In the genomic region with DNA sequence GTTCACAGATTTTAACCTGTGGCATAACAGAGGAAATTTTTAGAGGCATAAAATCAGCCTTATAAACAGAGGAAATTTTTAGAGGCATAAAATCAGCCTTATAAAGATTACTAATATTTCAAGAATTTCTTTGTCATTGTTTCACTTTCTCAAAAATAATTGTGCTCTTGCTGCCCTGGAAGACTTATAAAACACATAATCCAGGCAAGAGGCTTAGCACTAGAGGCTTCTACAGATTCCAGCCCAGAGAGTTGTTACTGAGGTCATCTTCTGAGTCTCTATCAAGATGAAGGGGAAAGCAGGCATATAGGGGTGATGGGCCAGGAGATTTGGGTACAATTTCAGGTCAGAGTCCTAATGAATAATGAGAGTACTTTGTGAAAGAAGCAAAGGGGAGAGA, we compare ENCODE assay signal across 22 cellular contexts.
"Had no signal": no experiment of that assay in that cellular context is flagged by ENCODE, and none has a peak within 500 bp of the region (broad histone marks: within the 10 kb centered on the region; RNA-seq: fewer than 3 reads in every experiment).

No MANE protein-coding gene starts in this region.

- H3K9me3 Mint-ChIP-seq: activated T-cell treated with anti-CD3 and anti-CD28 coated beads, Interleukin-2, amount 50 U/mL, for 24 hours; activated T-helper 17 cell treated with anti-CD3 and anti-CD28 coated beads, Interleukin-2, amount 50 U/mL, for 72 hours; central memory CD8-positive, alpha-beta T cell; memory B cell had no signal

- ATAC-seq: activated T-helper 17 cell treated with anti-CD3 and anti-CD28 coated beads, Interleukin-2, amount 50 U/mL, for 72 hours; gastroesophageal sphincter; left colon; sciatic nerve; stimulated activated memory B cell treated with anti-CD40 and anti-IgM and Interleukin-4, amounts not matched to agents 10 μg/mL and 1 μg/mL and 100 μg/mL, for 72 hours had no signal

- DNase-seq: activated CD4-positive, alpha-beta T cell treated with anti-CD3 and anti-CD28 coated beads for 1 hour; activated naive CD4-positive, alpha-beta T cell; activated T-cell treated with anti-CD3 and anti-CD28 coated beads, Interleukin-2, amount 50 U/mL, for 24 hours; adrenal gland; head of caudate nucleus; left colon; occipital lobe; posterior cingulate gyrus; stimulated activated CD4-positive, alpha-beta T cell treated with anti-CD3 and anti-CD28 coated beads, Interleukin-15, amount 100 ng/mL, for 24 hours; testis; trophoblast cell had no signal

- H3K27me3 Mint-ChIP-seq: activated T-cell treated with anti-CD3 and anti-CD28 coated beads, Interleukin-2, amount 50 U/mL, for 24 hours; activated T-helper 17 cell treated with anti-CD3 and anti-CD28 coated beads, Interleukin-2, amount 50 U/mL, for 72 hours; central memory CD8-positive, alpha-beta T cell; memory B cell; stimulated activated memory B cell treated with anti-CD40 and anti-IgM and Interleukin-4, amounts not matched to agents 10 μg/mL and 1 μg/mL and 100 μg/mL, for 72 hours had no signal

- H3K27me3 ChIP-seq: adrenal gland, breast epithelium, esophagus muscularis mucosa, gastroesophageal sphincter, testis, vagina had no signal

- H3K4me2 ChIP-seq: smooth muscle cell had no signal

- H3K9me3 ChIP-seq: adrenal gland, breast epithelium, esophagus muscularis mucosa, gastroesophageal sphincter, testis, vagina had no signal

- H3K27ac Mint-ChIP-seq: activated naive CD8-positive, alpha-beta T cell; activated T-cell treated with anti-CD3 and anti-CD28 coated beads, Interleukin-2, amount 50 U/mL, for 24 hours; activated T-helper 17 cell treated with anti-CD3 and anti-CD28 coated beads, Interleukin-2, amount 50 U/mL, for 72 hours; memory B cell; stimulated activated memory B cell treated with anti-CD40 and anti-IgM and Interleukin-4, amounts not matched to agents 10 μg/mL and 1 μg/mL and 100 μg/mL, for 72 hours had no signal

- H3K4me1 ChIP-seq: adrenal gland, breast epithelium, gastroesophageal sphincter, vagina had no signal

- H3K4me3 ChIP-seq: adrenal gland, breast epithelium, esophagus muscularis mucosa, gastroesophageal sphincter, smooth muscle cell, testis, vagina had no signal

- H3K36me3 ChIP-seq: adrenal gland, breast epithelium, esophagus muscularis mucosa, gastroesophageal sphincter, vagina had no signal

- H3K4me3 Mint-ChIP-seq: activated naive CD8-positive, alpha-beta T cell; activated T-cell treated with anti-CD3 and anti-CD28 coated beads, Interleukin-2, amount 50 U/mL, for 24 hours; activated T-helper 17 cell treated with anti-CD3 and anti-CD28 coated beads, Interleukin-2, amount 50 U/mL, for 72 hours; central memory CD8-positive, alpha-beta T cell; memory B cell; stimulated activated memory B cell treated with anti-CD40 and anti-IgM and Interleukin-4, amounts not matched to agents 10 μg/mL and 1 μg/mL and 100 μg/mL, for 72 hours had no signal

- H3K27ac ChIP-seq: adrenal gland, breast epithelium, esophagus muscularis mucosa, gastroesophageal sphincter, testis, vagina had no signal

- H3K36me3 Mint-ChIP-seq: activated naive CD8-positive, alpha-beta T cell; memory B cell; stimulated activated memory B cell treated with anti-CD40 and anti-IgM and Interleukin-4, amounts not matched to agents 10 μg/mL and 1 μg/mL and 100 μg/mL, for 72 hours had no signal

- H3K4me1 Mint-ChIP-seq: activated T-helper 17 cell treated with anti-CD3 and anti-CD28 coated beads, Interleukin-2, amount 50 U/mL, for 72 hours; central memory CD8-positive, alpha-beta T cell; memory B cell; stimulated activated memory B cell treated with anti-CD40 and anti-IgM and Interleukin-4, amounts not matched to agents 10 μg/mL and 1 μg/mL and 100 μg/mL, for 72 hours had no signal
